In genomic region chr4:122861544-122861943, GRCh38 we compare ENCODE assay signal across 2 cellular contexts.
TF ChIP-seq lines count a peak whose summit lies in the region.

No MANE protein-coding gene starts in this region.

TF ChIP-seq in GM23338, 12 proteins besides CTCF, POLR2A, EP300 and RAD21 (continued from another document):
- TF ChIP-seq CREB1 (CRISPR knock-in tag; IDR thresholded peaks at IDR 0.05; ENCODE audit: low read depth), result no peak

TF ChIP-seq in IMR-90, 13 proteins besides CTCF, POLR2A, EP300 and RAD21:
- TF ChIP-seq ELK1 (IDR thresholded peaks at IDR 0.05; ENCODE audit: borderline replicate concordance, low read depth, low read length) (no peak), RFX5 (IDR thresholded peaks at IDR 0.05; ENCODE audit: low read depth, low read length) (no peak), NFE2L2 (IDR thresholded peaks at IDR 0.05; ENCODE audit: low read depth, low read length) (no peak), RCOR1 (IDR thresholded peaks at IDR 0.05; ENCODE audit: insufficient replicate concordance, low read length) (no peak), MAZ (IDR thresholded peaks at IDR 0.05; ENCODE audit: borderline replicate concordance, low read depth, low read length) (no peak), CEBPB (IDR thresholded peaks at IDR 0.05; ENCODE audit: low read depth, low read length) (no peak), FOS (IDR thresholded peaks at IDR 0.05; ENCODE audit: low read depth, low read length) (no peak), MXI1 (IDR thresholded peaks at IDR 0.05; ENCODE audit: borderline replicate concordance, low read depth, low read length) (no peak), MAFK (IDR thresholded peaks at IDR 0.05; ENCODE audit: low read depth, low read length) (no peak), USF2 (IDR thresholded peaks at IDR 0.05; ENCODE audit: low read depth, low read length) (no peak), CHD1 (IDR thresholded peaks at IDR 0.05; ENCODE audit: low read depth, low read length) (no peak), BHLHE40 (IDR thresholded peaks at IDR 0.05; ENCODE audit: low read depth, low read length) (no peak), SMC3 (IDR thresholded peaks at IDR 0.05; ENCODE audit: low read depth, low read length) (no peak)
